ENCODE assay signal across 20 cellular contexts in the genomic region with DNA sequence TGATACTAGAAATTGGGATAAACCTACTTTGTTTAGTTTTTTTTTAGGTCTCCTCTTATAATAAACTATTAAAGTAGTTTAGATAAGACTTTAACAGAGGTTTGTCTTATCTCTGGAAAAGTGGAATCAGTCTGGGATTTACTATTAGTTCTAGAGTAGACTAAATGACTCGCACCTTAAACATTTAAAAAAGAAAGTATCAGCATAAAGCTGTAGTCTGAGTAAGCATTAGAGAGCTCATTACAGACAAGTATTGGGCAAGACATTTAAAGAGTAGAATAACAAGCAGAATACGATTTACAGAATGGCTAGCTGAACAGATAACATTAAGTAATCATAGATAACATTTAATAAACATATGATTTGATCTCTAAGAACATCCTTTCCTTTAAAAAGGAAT.
"Had no signal": no experiment of that assay in that cellular context is flagged by ENCODE, and none has a peak within 500 bp of the region (broad histone marks: within the 10 kb centered on the region; RNA-seq: fewer than 3 reads in every experiment).

No MANE protein-coding gene starts in this region.

- H3K27me3 ChIP-seq: heart right ventricle, neutrophil, ovary, spleen had no signal

- H3K4me1 ChIP-seq: heart right ventricle, left ventricle myocardium inferior, spleen had no signal

- H3K36me3 ChIP-seq: heart right ventricle, left ventricle myocardium inferior, neutrophil, ovary, spleen, thoracic aorta had no signal

- H3K27ac ChIP-seq: heart right ventricle, left ventricle myocardium inferior, neutrophil, ovary, spleen, thoracic aorta, VCaP had no signal

- FAIRE-seq: urothelium cell line had no signal

- H3K9me3 ChIP-seq: neutrophil, ovary, thoracic aorta had no signal

- DNase-seq: activated CD4-positive, alpha-beta T cell treated with anti-CD3 and anti-CD28 coated beads for 4 hours; activated CD4-positive, alpha-beta T cell treated with anti-CD3 and anti-CD28 coated beads, Interleukin-2, amount 50 U/mL, for 4 hours; activated effector memory CD4-positive, alpha-beta T cell treated with Interleukin-2 at 50 U/mL for 16 hours; activated naive CD4-positive, alpha-beta T cell treated with Interleukin-2 at 50 U/mL for 16 hours; activated T-cell treated with anti-CD3 and anti-CD28 coated beads for 4 hours; anterior cingulate cortex; endodermal cell; heart right ventricle; left ventricle myocardium inferior; nephron progenitor cell; ovary; retina; spleen; stimulated activated naive CD4-positive, alpha-beta T cell treated with Interleukin-2 at 50 U/mL for 16 hours; trophoblast cell had no signal

- H3K4me3 ChIP-seq: heart right ventricle, left ventricle myocardium inferior, lung, ovary, spleen, thoracic aorta had no signal
